11 cellular contexts compared by ENCODE assay signal in genomic region chr2:184646177-184646576, GRCh38. TPM values are rescaled to one million over a fixed set of nuclear protein-coding genes. Genes with fewer than 3 reads are reported as not detected.
DNase-seq lines count a peak whose midpoint lies in the region; ATAC-seq and TF ChIP-seq lines count a peak whose summit lies in the region.
"Had no signal": no experiment of that assay in that cellular context is flagged by ENCODE, and none has a peak within 500 bp of the region (broad histone marks: within the 10 kb centered on the region; RNA-seq: fewer than 3 reads in every experiment).

No MANE protein-coding gene starts in this region.

- POLR2A ChIA-PET in MCF 10A (lab: Yijun Ruan, JAX): interaction anchor here (0.6 to 1.0 kb wide), 3 partner anchors 13 to 603 kb away, joined by 3 to 4 read pairs (median 3); no protein-coding TSS in a partner anchor

- ATAC-seq in HG03520 (IDR thresholded peaks at IDR 0.05; ENCODE audit: unreplicated experiment) (no peak), left colon (no peak)

- H3K27me3 ChIP-seq in breast epithelium: no peaks in the 10 kb centered on the region
- H3K27me3 ChIP-seq in ascending aorta: no peaks in the 10 kb centered on the region
- H3K27me3 ChIP-seq: pancreas had no signal

- peak; percentile 49 for DNase-seq in MCF 10A (ENCODE audit: unreplicated experiment)
- DNase-seq in breast epithelium (ENCODE audit: low spot score in 2 of 2): no peak
- peak; percentile 32 for DNase-seq in HS-5 (ENCODE audit: low read depth)
- peak; percentile 57 for DNase-seq in epithelial cell of prostate (ENCODE audit: low read depth, low spot score)
- DNase-seq in immature natural killer cell: no peak
- no peak for DNase-seq in left colon
- DNase-seq in ascending aorta (ENCODE audit: low spot score in 2 of 2): no peak
- DNase-seq: pancreas, SK-N-SH had no signal

- H3K9me3 ChIP-seq in breast epithelium (no peaks in the 10 kb centered on the region), ascending aorta (no peaks in the 10 kb centered on the region)
- H3K9me3 ChIP-seq: pancreas, SK-N-SH had no signal

- H3K4me3 Mint-ChIP-seq in MCF 10A (ENCODE audit: unreplicated experiment): no peak overlapping the region
- H3K4me3 Mint-ChIP-seq in immature natural killer cell: no peak overlapping the region

- intact Hi-C loops in MCF 10A (cut with micrococcal nuclease) (loop anchor here (10.0 kb wide), 1 partner anchor 629 kb away; no protein-coding TSS in a partner anchor), breast epithelium (cut with DNase I; ENCODE audit: low total_unique reads) (no loop called here), left colon (cut with DNase I, micrococcal nuclease) (no loop called here), ascending aorta (cut with DNase I) (no loop called here)

- TF ChIP-seq CTCF in MCF 10A (IDR thresholded peaks at IDR 0.05; ENCODE audit: unreplicated experiment): no peak
- TF ChIP-seq CTCF in breast epithelium (IDR thresholded peaks at IDR 0.05): no peak
- TF ChIP-seq CTCF in ascending aorta (IDR thresholded peaks at IDR 0.05): no peak

- no peak for TF ChIP-seq POLR2A in breast epithelium (IDR thresholded peaks at IDR 0.05)

- peak overlapping the region; percentile 61 for H3K27ac Mint-ChIP-seq in MCF 10A (ENCODE audit: low read depth, unreplicated experiment)
- H3K27ac Mint-ChIP-seq in immature natural killer cell: no peak overlapping the region
- H3K27ac Mint-ChIP-seq: activated T-helper 2 cell treated with anti-CD3 and anti-CD28 coated beads, Interferon-gamma antibody, Interleukin-2, Interleukin-4, amounts not matched to agents 10 μg/mL and 5 μg/mL and 100 μg/mL, durations not matched to agents 14 hours and 24 hours and 36 hours had no signal

- H3K27ac ChIP-seq in breast epithelium (no peak overlapping the region), epithelial cell of prostate (peak overlapping the region; percentile 10), ascending aorta (no peak overlapping the region)
- H3K27ac ChIP-seq: pancreas had no signal

- CTCF ChIA-PET in MCF 10A (lab: Yijun Ruan, JAX): interaction anchor here (0.6 to 1.5 kb wide), 9 partner anchors 35 to 1774 kb away, joined by 3 to 7 read pairs (median 4); no protein-coding TSS in a partner anchor

- H3K4me1 Mint-ChIP-seq in MCF 10A (ENCODE audit: insufficient read depth, unreplicated experiment) (peaks cover 10% of the 10 kb centered on the region), immature natural killer cell (no peaks in the 10 kb centered on the region)

- no peak overlapping the region for H3K4me3 ChIP-seq in breast epithelium
- no peak overlapping the region for H3K4me3 ChIP-seq in ascending aorta
- H3K4me3 ChIP-seq: pancreas had no signal

- H3K4me1 ChIP-seq in breast epithelium: no peaks in the 10 kb centered on the region
- no peaks in the 10 kb centered on the region for H3K4me1 ChIP-seq in ascending aorta
- H3K4me1 ChIP-seq: pancreas had no signal

- H3K27me3 Mint-ChIP-seq in MCF 10A (ENCODE audit: insufficient read depth, unreplicated experiment): no peaks in the 10 kb centered on the region
- no peaks in the 10 kb centered on the region for H3K27me3 Mint-ChIP-seq in immature natural killer cell (ENCODE audit: low read depth in 3 of 3)

- no peaks in the 10 kb centered on the region for H3K36me3 ChIP-seq in breast epithelium
- H3K36me3 ChIP-seq in ascending aorta: no peaks in the 10 kb centered on the region
- H3K36me3 ChIP-seq: pancreas had no signal

- H3K9me3 Mint-ChIP-seq in MCF 10A (ENCODE audit: unreplicated experiment) (peaks cover 15% of the 10 kb centered on the region), immature natural killer cell (peaks cover 10 to 43% (median 20%) of the 10 kb centered on the region in 6 donors)

- H3K36me3 Mint-ChIP-seq in MCF 10A (ENCODE audit: insufficient read depth, unreplicated experiment): no peaks in the 10 kb centered on the region
- peaks cover 0 to 5% (median 0%) of the 10 kb centered on the region in 3 donors for H3K36me3 Mint-ChIP-seq in immature natural killer cell

- no TSS peak for BruUV-seq in MCF 10A (replicated peaks; lab: Mats Ljungman, UMichigan)

RNA-seq across cellular contexts. Expression of gene ZNF804A, which starts 47.8 kb away (rescaled TPM):
- total RNA-seq in MCF 10A (2022) (0.17 TPM in 1 of 2 replicates, not detected in the other), breast epithelium (under 1 TPM; under 0.01 to 0.29 (median 0.16) TPM), left colon (under 1 TPM; 0.06 TPM), ascending aorta (not detected)
- polyA plus RNA-seq in immature natural killer cell: under 1 TPM in 2 of 3 donors, not detected in 1; 0.03 to 0.09 TPM
- total RNA-seq: activated T-helper 2 cell treated with anti-CD3 and anti-CD28 coated beads, Interferon-gamma antibody, Interleukin-2, Interleukin-4, amounts not matched to agents 10 μg/mL and 5 μg/mL and 100 μg/mL, durations not matched to agents 14 hours and 24 hours and 36 hours had no signal

Comparison
In these comparisons a context has a peak if more than half of its experiments do, and no peak if none do; other contexts are left out.
1. DNase-seq: peak in MCF 10A (single experiment), HS-5 (single experiment) and epithelial cell of prostate (single experiment); none in breast epithelium (0 of 2), immature natural killer cell (0 of 3), left colon (0 of 2) and ascending aorta (0 of 2).